11 cellular contexts compared by ENCODE assay signal in genomic region chr1:180270767-180271639, GRCh38. TPM values are rescaled to one million over a fixed set of nuclear protein-coding genes. Genes with fewer than 3 reads are reported as not detected.
A peak's percentile ranks its signal among the peaks of the same experiment; 100 is the strongest.
DNase-seq lines count a peak whose midpoint lies in the region; ATAC-seq and TF ChIP-seq lines count a peak whose summit lies in the region.
"Had no signal": no experiment of that assay in that cellular context is flagged by ENCODE, and none has a peak within 500 bp of the region (broad histone marks: within the 10 kb centered on the region; RNA-seq: fewer than 3 reads in every experiment).

No MANE protein-coding gene starts in this region.

- no peaks in the 10 kb centered on the region for H3K36me3 ChIP-seq in right lobe of liver

- CTCF ChIA-PET in AG04450 (lab: Charles Lee) (interaction anchor here (0.9 to 2.4 kb wide), 2 partner anchors 10 to 212 kb away, joined by 3 to 7 read pairs; no protein-coding TSS in a partner anchor), HEK293T (lab: Yijun Ruan, JAX) (interaction anchor here (0.6 to 0.9 kb wide), 2 partner anchors 12 to 1159 kb away, joined by 3 to 4 read pairs; no protein-coding TSS in a partner anchor)

- H3K27ac ChIP-seq in AG04450 (ENCODE audit: low read depth, low read length) (peak overlapping the region; percentile 57), right lobe of liver (no peak overlapping the region)
- H3K27ac ChIP-seq: BLaER1 had no signal

- H3K27me3 ChIP-seq in AG04450 (ENCODE audit: control insufficient read depth, insufficient read depth, low read length) (no peaks in the 10 kb centered on the region), right lobe of liver (no peaks in the 10 kb centered on the region)
- H3K27me3 ChIP-seq: BLaER1 had no signal

- peaks cover 0 to 13% (median 5%) of the 10 kb centered on the region in 4 donors for H3K4me1 ChIP-seq in right lobe of liver

- DNase-seq in AG04450 (ENCODE audit: low read depth, low spot score) = peak; percentile 68
- peak; percentile 92 for DNase-seq in LHCN-M2 (ENCODE audit: low read depth)
- DNase-seq in choroid plexus epithelial cell (ENCODE audit: low read depth) = peak; percentile 78
- DNase-seq in right lobe of liver = peak; percentile 79 to 81 (median 81)
- no peak for DNase-seq in HEK293T (ENCODE audit: extremely low spot score)
- no peak for DNase-seq in epidermal melanocyte (ENCODE audit: insufficient read length, low spot score)
- no peak for DNase-seq in kidney glomerular epithelial cell (lab: John Stamatoyannopoulos, UW)
- DNase-seq in activated CD4-positive, alpha-beta T cell treated with anti-CD3 and anti-CD28 coated beads, Interleukin-2, amount 50 U/mL, for 1 hour = no peak
- DNase-seq: NCI-H446 treated with DMSO at 0.1 percent for 48 hours had no signal

- 42% methylated on average over 6 of the region's 18 CpGs for WGBS in right lobe of liver (ENCODE audit: insufficient coverage, low coverage, low lambda C conversion rate, missing lambda C conversion rate)

- POLR2A ChIA-PET in AG04450 (lab: Yijun Ruan, JAX) (interaction anchor here (0.6 to 0.9 kb wide), 2 partner anchors 9 to 22 kb away, joined by 3 to 7 read pairs; no protein-coding TSS in a partner anchor), HEK293T (lab: Yijun Ruan, JAX) (interaction anchor here (1.2 kb wide), 1 partner anchor 83 kb away, joined by 3 read pairs; no protein-coding TSS in a partner anchor)

- H3K4me3 ChIP-seq in AG04450 (ENCODE audit: low read depth, low read length) (no peak overlapping the region), choroid plexus epithelial cell (ENCODE audit: low read depth, low read length) (no peak overlapping the region), right lobe of liver (no peak overlapping the region)
- H3K4me3 ChIP-seq: BLaER1 had no signal

- intact Hi-C loops in right lobe of liver (cut with DNase I) = no loop called here

- peak; percentile 84 to 92 (median 90) for ATAC-seq in right lobe of liver

- TF ChIP-seq POLR2A in right lobe of liver (IDR thresholded peaks at IDR 0.05) = no peak

- TF ChIP-seq CTCF in AG04450 (IDR thresholded peaks at IDR 0.05; ENCODE audit: low read depth, low read length) (no peak), choroid plexus epithelial cell (conservative IDR thresholded peaks at IDR 0.05; ENCODE audit: low read depth, low read length) (no peak), right lobe of liver (IDR thresholded peaks at IDR 0.05) (no peak)

- H3K9me3 ChIP-seq in AG04450 (ENCODE audit: control insufficient read depth, insufficient read depth, low read length) (no peaks in the 10 kb centered on the region), right lobe of liver (no peaks in the 10 kb centered on the region)
- H3K9me3 ChIP-seq: BLaER1 had no signal

TF ChIP-seq in HEK293T, 16 proteins besides CTCF, POLR2A, EP300 and RAD21:
- TF ChIP-seq ELF4 (IDR thresholded peaks at IDR 0.05) (no peak), CTBP1 (IDR thresholded peaks at IDR 0.05; ENCODE audit: borderline replicate concordance) (no peak), FOXM1 (IDR thresholded peaks at IDR 0.05; ENCODE audit: borderline replicate concordance) (no peak), TARDBP (IDR thresholded peaks at IDR 0.05) (no peak), BHLHE40 (IDR thresholded peaks at IDR 0.05; ENCODE audit: borderline replicate concordance) (no peak), NFRKB (IDR thresholded peaks at IDR 0.05) (no peak), SP1 (IDR thresholded peaks at IDR 0.05) (no peak), FOXA1 (IDR thresholded peaks at IDR 0.05) (no peak)

RNA-seq across cellular contexts. Expression of gene LHX4, which starts 40.9 kb away (rescaled TPM):
- 0.10 and 0.11 TPM in 2 replicates for polyA plus RNA-seq in AG04450 (2011; rRNA removed)
- polyA minus RNA-seq in AG04450 (2011; rRNA and poly(A)+ RNA removed) = 0.14 and 0.17 TPM in 2 replicates
- total RNA-seq in LHCN-M2 (2014; rRNA removed) (0.11 and 0.13 TPM in 2 replicates), right lobe of liver (not detected)
- 0.19 TPM for polyA plus RNA-seq in LHCN-M2 (2012)
- total RNA-seq: T-helper 2 cell treated with Interferon-gamma antibody and Interleukin-4, amounts not matched to agents 100 ng/mL and 5 ng/mL, for 36 hours had no signal

Comparison
In these comparisons a context has a peak if more than half of its experiments do, and no peak if none do; other contexts are left out.
1. DNase-seq: peak in AG04450 (single experiment), LHCN-M2 (single experiment), choroid plexus epithelial cell (single experiment) and right lobe of liver (3 of 3); none in HEK293T (single experiment), epidermal melanocyte (single experiment), kidney glomerular epithelial cell (single experiment) and activated CD4-positive, alpha-beta T cell treated with anti-CD3 and anti-CD28 coated beads, Interleukin-2, amount 50 U/mL, for 1 hour (single experiment).